ENCODE assay signal across 30 cellular contexts in genomic region chr2:180570864-180571263, GRCh38.
"Had no signal": no experiment of that assay in that cellular context is flagged by ENCODE, and none has a peak within 500 bp of the region (broad histone marks: within the 10 kb centered on the region; RNA-seq: fewer than 3 reads in every experiment).

No MANE protein-coding gene starts in this region.

- H3K36me3 ChIP-seq: breast epithelium, esophagus muscularis mucosa, left ventricle myocardium inferior, pancreas, prostate gland, uterus had no signal

- H3K9me3 ChIP-seq: breast epithelium, esophagus muscularis mucosa, left ventricle myocardium inferior, pancreas, prostate gland, uterus had no signal

- H3K27ac ChIP-seq: breast epithelium, esophagus muscularis mucosa, foreskin keratinocyte, left ventricle myocardium inferior, pancreas, prostate gland, uterus had no signal

- FAIRE-seq: pancreas, small intestine had no signal

- DNase-seq: activated CD4-positive, alpha-beta T cell treated with anti-CD3 and anti-CD28 coated beads for 36 hours; activated CD4-positive, CD25-positive, alpha-beta regulatory T cell; activated CD8-positive, alpha-beta memory T cell treated with anti-CD3 and anti-CD28 coated beads, Interleukin-2, amount 10 ng/mL, durations not matched to agents 7 days and 5 days; activated CD8-positive, alpha-beta T cell treated with anti-CD3 and anti-CD28 coated beads, Interleukin-2, amount 10 ng/mL, durations not matched to agents 7 days and 5 days; activated effector memory CD4-positive, alpha-beta T cell treated with anti-CD3 and anti-CD28 coated beads, Interleukin-2, amount 50 U/mL, for 16 hours; activated naive CD4-positive, alpha-beta T cell treated with anti-CD3 and anti-CD28 coated beads for 36 hours; activated naive CD8-positive, alpha-beta T cell treated with anti-CD3 and anti-CD28 coated beads, Interleukin-2, amount 10 ng/mL, durations not matched to agents 7 days and 5 days; amygdala; central memory CD4-positive, alpha-beta T cell; endodermal cell; islet precursor cell; left ventricle myocardium inferior; naive thymus-derived CD4-positive, alpha-beta T cell; pancreas; retina; small intestine; stimulated activated CD4-positive, alpha-beta T cell treated with anti-CD3 and anti-CD28 coated beads, Interleukin-1b, Interleukin-23, amount 100 ng/mL, for 48 hours; stimulated activated CD4-positive, alpha-beta T cell treated with anti-CD3 and anti-CD28 coated beads, Interleukin-4, amount 100 ng/mL, for 4 hours; stimulated activated CD8-positive, alpha-beta memory T cell treated with anti-CD3 and anti-CD28 coated beads, Interleukin-4, amount 100 ng/mL, for 48 hours; stimulated activated naive CD8-positive, alpha-beta T cell treated with anti-CD3 and anti-CD28 coated beads, Interleukin-15, amount 100 ng/mL, for 72 hours; substantia nigra; T-helper 1 cell; uterus had no signal

- H3K4me3 ChIP-seq: breast epithelium, esophagus muscularis mucosa, left ventricle myocardium inferior, lung, pancreas, prostate gland, uterus had no signal

- H3K27me3 ChIP-seq: breast epithelium, esophagus muscularis mucosa, foreskin keratinocyte, pancreas, uterus had no signal

- H3K4me1 ChIP-seq: breast epithelium, esophagus muscularis mucosa, left ventricle myocardium inferior, pancreas, prostate gland, uterus had no signal

- ATAC-seq: activated CD4-positive, alpha-beta T cell treated with anti-CD3 and anti-CD28 coated beads for 36 hours; activated CD8-positive, alpha-beta memory T cell treated with anti-CD3 and anti-CD28 coated beads, Interleukin-2, amount 10 ng/mL, durations not matched to agents 7 days and 5 days; activated CD8-positive, alpha-beta T cell treated with anti-CD3 and anti-CD28 coated beads, Interleukin-2, amount 10 ng/mL, durations not matched to agents 7 days and 5 days; foreskin keratinocyte; naive thymus-derived CD4-positive, alpha-beta T cell; pancreas; sciatic nerve; stimulated activated memory B cell treated with anti-CD40 and anti-IgM and Interleukin-4, amounts not matched to agents 10 μg/mL and 1 μg/mL and 100 μg/mL, for 72 hours; stimulated activated naive CD8-positive, alpha-beta T cell treated with anti-CD3 and anti-CD28 coated beads, Interleukin-15, amount 100 ng/mL, for 72 hours had no signal
